Comparison of ENCODE assay signal across 11 cellular contexts in genomic region chr7:106952658-106953231, GRCh38.
DNase-seq lines count a peak whose midpoint lies in the region; ATAC-seq and TF ChIP-seq lines count a peak whose summit lies in the region.
"Had no signal": no experiment of that assay in that cellular context is flagged by ENCODE, and none has a peak within 500 bp of the region (broad histone marks: within the 10 kb centered on the region; RNA-seq: fewer than 3 reads in every experiment).

No MANE protein-coding gene starts in this region.

- intact Hi-C loops in ascending aorta (cut with DNase I) (no loop called here), sciatic nerve (cut with DNase I) (no loop called here)

- H3K4me1 ChIP-seq in ascending aorta, result no peaks in the 10 kb centered on the region

- TF ChIP-seq CTCF in ascending aorta (IDR thresholded peaks at IDR 0.05), result no peak

- H3K4me3 ChIP-seq in ascending aorta, result no peak overlapping the region

- no peaks in the 10 kb centered on the region for H3K36me3 ChIP-seq in ascending aorta

- in situ Hi-C loops in KBM-7 (cut with MboI; ENCODE audit: low pct_unique_long_range_greater_than_20kb, low sequenced_read_pairs), result loop anchor here (10.0 kb wide), 1 partner anchor 192 kb away; no protein-coding TSS in a partner anchor

- peaks cover 0 to 3% of the 10 kb centered on the region in 2 donors for H3K9me3 ChIP-seq in ascending aorta

- ATAC-seq in sciatic nerve, result peak; percentile 81
- ATAC-seq: PC-3 had no signal

- no peak overlapping the region for H3K27ac ChIP-seq in ascending aorta

- DNase-seq in KBM-7 (peak; percentile 31), ascending aorta (ENCODE audit: low spot score in 2 of 2) (peak; percentile 33 to 73), kidney tubule cell (ENCODE audit: low spot score) (peak; percentile 9), sciatic nerve (ENCODE audit: low spot score) (no peak), NCI-H774 (lab: John Stamatoyannopoulos, UW) (no peak)
- DNase-seq in stimulated activated CD4-positive, alpha-beta T cell treated with anti-CD3 and anti-CD28 coated beads, Interleukin-2, amount 100 ng/mL, for 24 hours, result no peak
- DNase-seq in stimulated activated CD8-positive, alpha-beta memory T cell treated with anti-CD3 and anti-CD28 coated beads, Interleukin-4, amount 100 ng/mL, for 48 hours, result no peak
- DNase-seq: activated CD4-positive, alpha-beta T cell treated with anti-CD3 and anti-CD28 coated beads, Interleukin-2, amount 50 U/mL, for 1 hour; COR-L47; NCI-H2081; PC-3 had no signal

- no peaks in the 10 kb centered on the region for H3K27me3 ChIP-seq in ascending aorta

Comparison
In these comparisons a context has a peak if more than half of its experiments do, and no peak if none do; other contexts are left out.
1. DNase-seq: peak in KBM-7 (single experiment), ascending aorta (2 of 2) and kidney tubule cell (single experiment); none in sciatic nerve (single experiment), NCI-H774 (single experiment), stimulated activated CD4-positive, alpha-beta T cell treated with anti-CD3 and anti-CD28 coated beads, Interleukin-2, amount 100 ng/mL, for 24 hours (0 of 2) and stimulated activated CD8-positive, alpha-beta memory T cell treated with anti-CD3 and anti-CD28 coated beads, Interleukin-4, amount 100 ng/mL, for 48 hours (single experiment).